In genomic region chr5:156623381-156624040, GRCh38 we compare ENCODE assay signal across 13 cellular contexts.
DNase-seq lines count a peak whose midpoint lies in the region; ATAC-seq and TF ChIP-seq lines count a peak whose summit lies in the region.
"Had no signal": no experiment of that assay in that cellular context is flagged by ENCODE, and none has a peak within 500 bp of the region (broad histone marks: within the 10 kb centered on the region; RNA-seq: fewer than 3 reads in every experiment).

No MANE protein-coding gene starts in this region.

- H3K4me3 ChIP-seq in heart left ventricle, result no peak overlapping the region
- H3K4me3 ChIP-seq in thyroid gland (replicated peaks in 1 of 3), result no peak overlapping the region

- H3K9me3 ChIP-seq in heart left ventricle (no peaks in the 10 kb centered on the region), thyroid gland (no peaks in the 10 kb centered on the region)

- DNase-seq in heart left ventricle (no peak), left cardiac atrium (no peak), G401 (ENCODE audit: low spot score) (peak; percentile 1), midbrain (lab: John Stamatoyannopoulos, UW) (peak; percentile 29), thyroid gland (peak in 1 of 2 donors; percentile 2), NCI-H2227 treated with DMSO at 0.1 percent for 48 hours (lab: John Stamatoyannopoulos, UW) (no peak)
- DNase-seq: CD4-positive, alpha-beta T cell; DMS153; DMS79; GF-D8; H9 had no signal

- intact Hi-C loops in heart left ventricle (cut with DNase I) (no loop called here), left cardiac atrium (cut with DNase I) (no loop called here), thyroid gland (cut with DNase I) (no loop called here)

- H3K27ac ChIP-seq in heart left ventricle, result no peak overlapping the region
- H3K27ac ChIP-seq in thyroid gland, result peak overlapping the region in 2 of 3 donors; percentile 23 to 40
- H3K27ac ChIP-seq: C4-2B had no signal

- 65 to 74% (median 71%) methylated on average over 5 of the region's 5 CpGs for WGBS in heart left ventricle, 4 donors
- WGBS in thyroid gland, 2 donors, result 59% methylated on average over 5 of the region's 5 CpGs

- ATAC-seq in heart left ventricle (peak in 3 of 4 donors; percentile 20 to 65 (median 50)), left cardiac atrium (no peak), HG03354 (IDR thresholded peaks at IDR 0.05; ENCODE audit: poor library complexity, severe bottlenecking, unreplicated experiment) (no peak)

- H3K27me3 ChIP-seq in heart left ventricle (no peaks in the 10 kb centered on the region), thyroid gland (no peaks in the 10 kb centered on the region)

- no peak for TF ChIP-seq CTCF in heart left ventricle (IDR thresholded peaks at IDR 0.05)
- no peak for TF ChIP-seq CTCF in thyroid gland (IDR thresholded peaks at IDR 0.05)

- no peak for TF ChIP-seq POLR2A in heart left ventricle (IDR thresholded peaks at IDR 0.05)
- TF ChIP-seq POLR2A in thyroid gland (IDR thresholded peaks at IDR 0.05), result no peak

- in situ Hi-C loops in G401 (cut with HindIII; ENCODE audit: low sequenced_read_pairs), result no loop called here

- H3K4me1 ChIP-seq in heart left ventricle, result peaks cover 0 to 17% (median 5%) of the 10 kb centered on the region in 12 donors
- H3K4me1 ChIP-seq in thyroid gland, result peaks cover 8 to 9% of the 10 kb centered on the region in 2 donors

- H3K36me3 ChIP-seq in heart left ventricle, result no peaks in the 10 kb centered on the region
- no peaks in the 10 kb centered on the region for H3K36me3 ChIP-seq in thyroid gland

Comparison
In these comparisons a context has a peak if more than half of its experiments do, and no peak if none do; other contexts are left out.
1. ATAC-seq: peak in heart left ventricle (3 of 4); none in left cardiac atrium (0 of 2) and HG03354 (single experiment).
2. DNase-seq: peak in G401 (single experiment) and midbrain (single experiment); none in heart left ventricle (0 of 5), left cardiac atrium (single experiment) and NCI-H2227 treated with DMSO at 0.1 percent for 48 hours (single experiment).
3. H3K27ac ChIP-seq: peak in thyroid gland (2 of 3); none in heart left ventricle (0 of 12).